ENCODE assay signal across 14 cellular contexts in genomic region chr2:182321096-182321495, GRCh38.
DNase-seq lines count a peak whose midpoint lies in the region; ATAC-seq, FAIRE-seq and TF ChIP-seq lines count a peak whose summit lies in the region.
"Had no signal": no experiment of that assay in that cellular context is flagged by ENCODE, and none has a peak within 500 bp of the region (broad histone marks: within the 10 kb centered on the region; RNA-seq: fewer than 3 reads in every experiment).

No MANE protein-coding gene starts in this region.

- no peak overlapping the region for H3K4me3 ChIP-seq in foreskin fibroblast (ENCODE audit: low read depth in 1 of 2, low read length in 2 of 2)
- H3K4me3 ChIP-seq: HAP-1 had no signal

- TF ChIP-seq POLR2A in H54 (IDR thresholded peaks at IDR 0.05; ENCODE audit: low read depth, low read length), result no peak

- ATAC-seq in HG03460 (IDR thresholded peaks at IDR 0.05; ENCODE audit: unreplicated experiment), result no peak

- peak; percentile 57 for FAIRE-seq in H54 (lab: Jason Lieb, UNC)
- FAIRE-seq: A204.1, D721Med, H1 had no signal

- DNase-seq in H54 (ENCODE audit: insufficient read length, low spot score), result no peak
- peak; percentile 54 for DNase-seq in cerebellar cortex (ENCODE audit: low spot score)
- DNase-seq in renal cortical epithelial cell (ENCODE audit: low read depth), result peak; percentile 80
- DNase-seq in foreskin fibroblast, result no peak
- DNase-seq in glutamatergic neuron, result no peak
- DNase-seq: ACHN; Caco-2; CD4-positive, alpha-beta T cell; GDM1 had no signal

- no peak for TF ChIP-seq CTCF in foreskin fibroblast (IDR thresholded peaks at IDR 0.05; ENCODE audit: low read depth, low read length)
- TF ChIP-seq CTCF in glutamatergic neuron (IDR thresholded peaks at IDR 0.05; ENCODE audit: partially characterized antibody, unreplicated experiment), result no peak

- H3K4me1 Mint-ChIP-seq in glutamatergic neuron (ENCODE audit: low read depth, unreplicated experiment), result peaks cover 11% of the 10 kb centered on the region

- H3K27me3 Mint-ChIP-seq in glutamatergic neuron (ENCODE audit: unreplicated experiment), result peaks cover 1% of the 10 kb centered on the region
- H3K27me3 Mint-ChIP-seq: CD4-positive, alpha-beta T cell had no signal

- no peaks in the 10 kb centered on the region for H3K36me3 Mint-ChIP-seq in glutamatergic neuron (ENCODE audit: unreplicated experiment)

- H3K4me3 Mint-ChIP-seq in glutamatergic neuron (ENCODE audit: unreplicated experiment), result no peak overlapping the region
- H3K4me3 Mint-ChIP-seq: CD4-positive, alpha-beta T cell had no signal

- peaks cover 2% of the 10 kb centered on the region for H3K9me3 Mint-ChIP-seq in glutamatergic neuron (ENCODE audit: unreplicated experiment)
- H3K9me3 Mint-ChIP-seq: CD4-positive, alpha-beta T cell had no signal

- no peak overlapping the region for H3K27ac Mint-ChIP-seq in glutamatergic neuron (ENCODE audit: unreplicated experiment)
- H3K27ac Mint-ChIP-seq: CD4-positive, alpha-beta T cell had no signal

Comparison
In these comparisons a context has a peak if more than half of its experiments do, and no peak if none do; other contexts are left out.
1. DNase-seq: peak in cerebellar cortex (single experiment) and renal cortical epithelial cell (single experiment); none in H54 (single experiment), foreskin fibroblast (0 of 2) and glutamatergic neuron (single experiment).